In genomic region chr17:76182016-76182764, GRCh38 we compare ENCODE assay signal across 8 cellular contexts. TPM values are rescaled to one million over a fixed set of nuclear protein-coding genes. Genes with fewer than 3 reads are reported as not detected.
A peak's percentile ranks its signal among the peaks of the same experiment; 100 is the strongest.
DNase-seq lines count a peak whose midpoint lies in the region; TF ChIP-seq lines count a peak whose summit lies in the region.

No MANE protein-coding gene starts in this region.

- TF ChIP-seq CTCF in AG09309 (IDR thresholded peaks at IDR 0.05; ENCODE audit: control insufficient read depth, insufficient read depth, low read depth, low read length, missing control alignments) (peak; percentile 91), nephron progenitor cell (IDR thresholded peaks at IDR 0.05) (peak; percentile 82)

- no peaks in the 10 kb centered on the region for H3K27me3 Mint-ChIP-seq in activated T-cell treated with anti-CD3 and anti-CD28 coated beads, Interleukin-2, amount 50 U/mL, for 24 hours
- no peaks in the 10 kb centered on the region for H3K27me3 Mint-ChIP-seq in nephron progenitor cell (ENCODE audit: low read depth, poor library complexity)

- peaks cover 73% of the 10 kb centered on the region for H3K4me1 Mint-ChIP-seq in activated T-cell treated with anti-CD3 and anti-CD28 coated beads, Interleukin-2, amount 50 U/mL, for 24 hours (ENCODE audit: low read depth)
- peaks cover 9% of the 10 kb centered on the region for H3K4me1 Mint-ChIP-seq in nephron progenitor cell

- H3K9me3 ChIP-seq in MG63 = no peaks in the 10 kb centered on the region

- peak overlapping the region; percentile 48 for H3K4me3 Mint-ChIP-seq in activated T-cell treated with anti-CD3 and anti-CD28 coated beads, Interleukin-2, amount 50 U/mL, for 24 hours
- no peak overlapping the region for H3K4me3 Mint-ChIP-seq in nephron progenitor cell

- H3K9me3 Mint-ChIP-seq in activated T-cell treated with anti-CD3 and anti-CD28 coated beads, Interleukin-2, amount 50 U/mL, for 24 hours = no peaks in the 10 kb centered on the region
- H3K9me3 Mint-ChIP-seq in nephron progenitor cell = no peaks in the 10 kb centered on the region

- no peaks in the 10 kb centered on the region for H3K27me3 ChIP-seq in MG63

- H3K27ac Mint-ChIP-seq in activated T-cell treated with anti-CD3 and anti-CD28 coated beads, Interleukin-2, amount 50 U/mL, for 24 hours = peak overlapping the region; percentile 91
- H3K27ac Mint-ChIP-seq in nephron progenitor cell = no peak overlapping the region

- H3K36me3 Mint-ChIP-seq in activated T-cell treated with anti-CD3 and anti-CD28 coated beads, Interleukin-2, amount 50 U/mL, for 24 hours (ENCODE audit: low read depth) = peaks cover 14% of the 10 kb centered on the region
- no peaks in the 10 kb centered on the region for H3K36me3 Mint-ChIP-seq in nephron progenitor cell (ENCODE audit: low read depth)

- H3K36me3 ChIP-seq in MG63 = no peaks in the 10 kb centered on the region

- H3K4me3 ChIP-seq in AG09309 (ENCODE audit: control insufficient read depth, low read depth, low read length) (no peak overlapping the region), MG63 (no peak overlapping the region)

- DNase-seq in AG09309 (ENCODE audit: low read depth) (peak; percentile 57), GM19238 (ENCODE audit: insufficient read length, low spot score) (peak; percentile 78), MG63 (peak; percentile 85), RKO (ENCODE audit: low spot score) (peak; percentile 91), fibroblast of gingiva (ENCODE audit: low read depth) (peak; percentile 88), nephron progenitor cell (peak; percentile 93)
- DNase-seq in activated T-cell treated with anti-CD3 and anti-CD28 coated beads, Interleukin-2, amount 50 U/mL, for 24 hours = peak; percentile 98
- DNase-seq in stimulated activated naive CD4-positive, alpha-beta T cell treated with Interleukin-2 at 50 U/mL for 16 hours (lab: John Stamatoyannopoulos, UW) = peak; percentile 90

RNA-seq across cellular contexts. Expression of gene FOXJ1, which starts 41.1 kb away (rescaled TPM):
- not detected in 2 replicates for total RNA-seq in MG63 (2014; rRNA removed; shearing (Covaris generic); ENCODE audit: low replicate concordance)

RNA-seq across cellular contexts. Expression of gene RNF157, which starts 58.1 kb away (rescaled TPM):
- 0.40 and 0.94 TPM in 2 replicates for total RNA-seq in MG63 (2014; rRNA removed; shearing (Covaris generic); ENCODE audit: low replicate concordance)
